Comparison of ENCODE assay signal across 17 cellular contexts in genomic region chr9:16417749-16418148, GRCh38.
DNase-seq lines count a peak whose midpoint lies in the region; TF ChIP-seq lines count a peak whose summit lies in the region.
"Had no signal": no experiment of that assay in that cellular context is flagged by ENCODE, and none has a peak within 500 bp of the region (broad histone marks: within the 10 kb centered on the region; RNA-seq: fewer than 3 reads in every experiment).

No MANE protein-coding gene starts in this region.

- intact Hi-C loops in CD14-positive monocyte (cut with micrococcal nuclease) = no loop called here

- H3K36me3 Mint-ChIP-seq in nephron progenitor cell (ENCODE audit: low read depth) (no peaks in the 10 kb centered on the region), CD14-positive monocyte (no peaks in the 10 kb centered on the region)
- no peaks in the 10 kb centered on the region for H3K36me3 Mint-ChIP-seq in activated naive CD8-positive, alpha-beta T cell treated with anti-CD3 and anti-CD28 coated beads for 36 hours
- H3K36me3 Mint-ChIP-seq: natural killer cell treated with Interleukin-12 subunit alpha and Interleukin-12 subunit beta and Interleukin-15 and Interleukin-18, amount 100 ng/mL, for 72 hours had no signal

- POLR2A ChIA-PET in AG04450 (lab: Yijun Ruan, JAX) = no interaction called here

- H3K4me3 Mint-ChIP-seq in nephron progenitor cell = no peak overlapping the region
- H3K4me3 Mint-ChIP-seq in activated naive CD8-positive, alpha-beta T cell treated with anti-CD3 and anti-CD28 coated beads for 36 hours = no peak overlapping the region
- H3K4me3 Mint-ChIP-seq in CD14-positive monocyte = no peak overlapping the region
- H3K4me3 Mint-ChIP-seq: activated T-helper 1 cell treated with anti-CD3 and anti-CD28 coated beads, Interleukin-12 subunit alpha, Interleukin-12 subunit beta, Interleukin-2, Interleukin-4 antibody, amounts not matched to agents 30 ng/mL and 10 ng/mL and 1 ng/mL, durations not matched to agents 14 hours and 24 hours and 36 hours; effector memory CD8-positive, alpha-beta T cell; natural killer cell treated with Interleukin-12 subunit alpha and Interleukin-12 subunit beta and Interleukin-15 and Interleukin-18, amount 100 ng/mL, for 72 hours had no signal

- H3K9me3 ChIP-seq in AG04450 (ENCODE audit: control insufficient read depth, insufficient read depth, low read length) (no peaks in the 10 kb centered on the region), MM.1S (replicated peaks; ENCODE audit: insufficient read depth, low read length) (no peaks in the 10 kb centered on the region)
- H3K9me3 ChIP-seq: heart left ventricle, tibial artery had no signal

- H3K36me3 ChIP-seq in MM.1S (replicated peaks; ENCODE audit: insufficient read depth, low read length) = no peaks in the 10 kb centered on the region
- H3K36me3 ChIP-seq: tibial artery had no signal

- H3K4me2 ChIP-seq in MM.1S (ENCODE audit: low read depth, low read length) = peak overlapping the region; percentile 24; the same call in 1 of the 2 replicates

- H3K79me2 ChIP-seq in MM.1S (ENCODE audit: low read length) = no peaks in the 10 kb centered on the region

- peaks cover 4% of the 10 kb centered on the region; the same call in 1 of the 2 replicates for H3F3A ChIP-seq in MM.1S (ENCODE audit: insufficient read depth, low read length)

- H3K27ac ChIP-seq in AG04450 (ENCODE audit: low read depth, low read length) (peak overlapping the region; percentile 62), MM.1S (ENCODE audit: low read length) (no peak overlapping the region)
- H3K27ac ChIP-seq: tibial artery had no signal

- H3K4me3 ChIP-seq in AG04450 (ENCODE audit: low read depth, low read length) = no peak overlapping the region; the same call in 1 of the 2 replicates
- H3K4me3 ChIP-seq in MM.1S (ENCODE audit: low read length) = no peak overlapping the region
- H3K4me3 ChIP-seq: tibial artery had no signal

- H2AFZ ChIP-seq in MM.1S (ENCODE audit: low read length) = no peak overlapping the region

- H4K20me1 ChIP-seq in MM.1S (ENCODE audit: insufficient read depth, low read length) = no peaks in the 10 kb centered on the region

- no peak for TF ChIP-seq CTCF in AG04450 (IDR thresholded peaks at IDR 0.05; ENCODE audit: low read depth, low read length)
- TF ChIP-seq CTCF in MM.1S (IDR thresholded peaks at IDR 0.05; ENCODE audit: low read length) = no peak
- TF ChIP-seq CTCF in nephron progenitor cell (IDR thresholded peaks at IDR 0.05) = no peak
- TF ChIP-seq CTCF in CD14-positive monocyte (IDR thresholded peaks at IDR 0.05) = no peak

- H3K9ac ChIP-seq in MM.1S (ENCODE audit: low read length) = no peak overlapping the region

- CTCF ChIA-PET in AG04450 (lab: Charles Lee) = no interaction called here

- peak overlapping the region; percentile 98 for H3K27ac Mint-ChIP-seq in nephron progenitor cell
- H3K27ac Mint-ChIP-seq in activated naive CD8-positive, alpha-beta T cell treated with anti-CD3 and anti-CD28 coated beads for 36 hours = no peak overlapping the region
- H3K27ac Mint-ChIP-seq in CD14-positive monocyte = no peak overlapping the region
- H3K27ac Mint-ChIP-seq: activated T-helper 1 cell treated with anti-CD3 and anti-CD28 coated beads, Interleukin-12 subunit alpha, Interleukin-12 subunit beta, Interleukin-2, Interleukin-4 antibody, amounts not matched to agents 30 ng/mL and 10 ng/mL and 1 ng/mL, durations not matched to agents 14 hours and 24 hours and 36 hours; effector memory CD8-positive, alpha-beta T cell; natural killer cell treated with Interleukin-12 subunit alpha and Interleukin-12 subunit beta and Interleukin-15 and Interleukin-18, amount 100 ng/mL, for 72 hours had no signal

- H3K9me2 ChIP-seq in MM.1S (replicated peaks; ENCODE audit: insufficient read depth, low read length) = no peaks in the 10 kb centered on the region

- H3K4me1 Mint-ChIP-seq in nephron progenitor cell = peaks cover 94% of the 10 kb centered on the region
- H3K4me1 Mint-ChIP-seq in activated naive CD8-positive, alpha-beta T cell treated with anti-CD3 and anti-CD28 coated beads for 36 hours = no peaks in the 10 kb centered on the region
- peaks cover 16% of the 10 kb centered on the region for H3K4me1 Mint-ChIP-seq in CD14-positive monocyte

- H3K9me3 Mint-ChIP-seq in nephron progenitor cell = no peaks in the 10 kb centered on the region
- H3K9me3 Mint-ChIP-seq in activated naive CD8-positive, alpha-beta T cell treated with anti-CD3 and anti-CD28 coated beads for 36 hours = no peaks in the 10 kb centered on the region
- peaks cover 0 to 5% (median 3%) of the 10 kb centered on the region in 7 donors for H3K9me3 Mint-ChIP-seq in CD14-positive monocyte
- H3K9me3 Mint-ChIP-seq: activated T-helper 1 cell treated with anti-CD3 and anti-CD28 coated beads, Interleukin-12 subunit alpha, Interleukin-12 subunit beta, Interleukin-2, Interleukin-4 antibody, amounts not matched to agents 30 ng/mL and 10 ng/mL and 1 ng/mL, durations not matched to agents 14 hours and 24 hours and 36 hours; natural killer cell treated with Interleukin-12 subunit alpha and Interleukin-12 subunit beta and Interleukin-15 and Interleukin-18, amount 100 ng/mL, for 72 hours had no signal

- H3K27me3 ChIP-seq in AG04450 (ENCODE audit: control insufficient read depth, insufficient read depth, low read length) = no peaks in the 10 kb centered on the region
- peaks cover 10% of the 10 kb centered on the region for H3K27me3 ChIP-seq in MM.1S (replicated peaks; ENCODE audit: insufficient read depth, low read length)
- H3K27me3 ChIP-seq: tibial artery had no signal

- H3K4me1 ChIP-seq in MM.1S (ENCODE audit: low read length) = 0 out of 2 replicates have a peak, but pooled peaks cover 5% of the 10 kb centered on the region
- H3K4me1 ChIP-seq: tibial artery had no signal

- DNase-seq in AG04450 (ENCODE audit: low read depth, low spot score) (no peak), MM.1S (no peak), dedifferentiated amniotic fluid mesenchymal stem cell (ENCODE audit: extremely low spot score) (peak; percentile 25), nephron progenitor cell (no peak), ecto neural progenitor cell (ENCODE audit: low spot score) (no peak), CD14-positive monocyte (ENCODE audit: low spot score) (no peak), cerebellar cortex (ENCODE audit: low spot score) (no peak)
- no peak for DNase-seq in activated naive CD8-positive, alpha-beta T cell treated with anti-CD3 and anti-CD28 coated beads for 36 hours
- DNase-seq: activated CD4-positive, alpha-beta T cell treated with anti-CD3 and anti-CD28 coated beads, Interleukin-2, amount 50 U/mL, for 1 hour; aorta; effector memory CD8-positive, alpha-beta T cell; heart left ventricle; Karpas-422; small intestine; tibial artery had no signal

- H3K27me3 Mint-ChIP-seq in nephron progenitor cell (ENCODE audit: low read depth, poor library complexity) (no peaks in the 10 kb centered on the region), CD14-positive monocyte (ENCODE audit: low read depth in 3 of 3) (peaks cover 0 to 8% (median 6%) of the 10 kb centered on the region in 3 donors)
- peaks cover 3% of the 10 kb centered on the region for H3K27me3 Mint-ChIP-seq in activated naive CD8-positive, alpha-beta T cell treated with anti-CD3 and anti-CD28 coated beads for 36 hours
- H3K27me3 Mint-ChIP-seq: effector memory CD8-positive, alpha-beta T cell; natural killer cell treated with Interleukin-12 subunit alpha and Interleukin-12 subunit beta and Interleukin-15 and Interleukin-18, amount 100 ng/mL, for 72 hours had no signal
